ENCODE assay signal across 24 cellular contexts in genomic region chr2:239606955-239607794, GRCh38.
DNase-seq lines count a peak whose midpoint lies in the region; ATAC-seq and TF ChIP-seq lines count a peak whose summit lies in the region.
"Had no signal": no experiment of that assay in that cellular context is flagged by ENCODE, and none has a peak within 500 bp of the region (broad histone marks: within the 10 kb centered on the region; RNA-seq: fewer than 3 reads in every experiment).

No MANE protein-coding gene starts in this region.

- H3K9me3 ChIP-seq in BLaER1 = peaks cover 8% of the 10 kb centered on the region
- no peaks in the 10 kb centered on the region for H3K9me3 ChIP-seq in T-helper 17 cell (ENCODE audit: control insufficient read depth, low read length, poor library complexity, severe bottlenecking)
- H3K9me3 ChIP-seq in neural progenitor cell (ENCODE audit: low read depth) = no peaks in the 10 kb centered on the region
- H3K9me3 ChIP-seq: SK-N-SH, suprapubic skin, uterus had no signal

- H4K20me1 ChIP-seq in BLaER1 (no peaks in the 10 kb centered on the region), neural progenitor cell (ENCODE audit: low read depth) (no peaks in the 10 kb centered on the region)

- peaks cover 2% of the 10 kb centered on the region for H3K36me3 Mint-ChIP-seq in T-helper 17 cell (ENCODE audit: low read depth)
- no peaks in the 10 kb centered on the region for H3K36me3 Mint-ChIP-seq in neural progenitor cell

- H3K27me3 Mint-ChIP-seq in T-helper 17 cell (no peaks in the 10 kb centered on the region), neural progenitor cell (ENCODE audit: insufficient read depth, low read depth) (peaks cover 12% of the 10 kb centered on the region)

- H3K27ac ChIP-seq in BLaER1 (peak overlapping the region; percentile 78), neural progenitor cell (no peak overlapping the region)
- H3K27ac ChIP-seq: epithelial cell of prostate, RWPE1, skin epidermis, suprapubic skin, uterus had no signal

- H3K4me1 ChIP-seq in BLaER1 (peaks cover 80% of the 10 kb centered on the region), neural progenitor cell (peaks cover 3% of the 10 kb centered on the region)
- H3K4me1 ChIP-seq: uterus had no signal

- H3K4me3 ChIP-seq in BLaER1 (no peak overlapping the region), H7 (ENCODE audit: insufficient read depth, low read depth, low read length) (no peak overlapping the region), neural progenitor cell (no peak overlapping the region)
- H3K4me3 ChIP-seq: lung, skin epidermis, suprapubic skin, uterus had no signal

- DNase-seq in H7 = peak; percentile 36
- DNase-seq in T-helper 17 cell = no peak
- DNase-seq in neural progenitor cell (ENCODE audit: low spot score) = no peak
- no peak for DNase-seq in AG08396 (ENCODE audit: low spot score)
- DNase-seq in stimulated activated naive CD4-positive, alpha-beta T cell treated with Interleukin-2 at 50 U/mL for 16 hours (lab: John Stamatoyannopoulos, UW) = no peak
- DNase-seq in NCI-H2081 (lab: John Stamatoyannopoulos, UW) = no peak
- DNase-seq: activated CD4-positive, alpha-beta T cell treated with anti-CD3 and anti-CD28 coated beads, Interleukin-2, amount 50 U/mL, for 4 hours; activated effector memory CD4-positive, alpha-beta T cell treated with anti-CD3 and anti-CD28 coated beads, Interleukin-2, amount 50 U/mL, for 16 hours; glutamatergic neuron; kidney; NCI-H146; NCI-H2171; NCI-H524 treated with DMSO at 0.1 percent for 48 hours; SK-N-SH; stimulated activated CD4-positive, alpha-beta T cell treated with anti-CD3 and anti-CD28 coated beads, Interleukin-1b, Interleukin-23, amount 100 ng/mL, for 48 hours; T-helper 9 cell had no signal

- TF ChIP-seq CTCF in neural progenitor cell (IDR thresholded peaks at IDR 0.05) = no peak

- H3K27ac Mint-ChIP-seq in T-helper 17 cell (peak overlapping the region; percentile 89), neural progenitor cell (peak overlapping the region; percentile 10)

- H2AFZ ChIP-seq in neural progenitor cell (replicated peaks) = peak overlapping the region; percentile 52

- peaks cover 3% of the 10 kb centered on the region for H3F3A ChIP-seq in neural progenitor cell (ENCODE audit: low read depth)

- peak overlapping the region; percentile 71 for H3K9ac ChIP-seq in BLaER1
- H3K9ac ChIP-seq in neural progenitor cell = no peak overlapping the region
- H3K9ac ChIP-seq: SK-N-SH had no signal

- ATAC-seq in T-helper 17 cell = no peak
- ATAC-seq in activated CD4-positive, CD25-positive, alpha-beta regulatory T cell treated with anti-CD3 and anti-CD28 coated beads, Interleukin-2, amount 50 U/mL, for 24 hours = no peak

- no peak overlapping the region for H3K4me3 Mint-ChIP-seq in T-helper 17 cell
- no peak overlapping the region for H3K4me3 Mint-ChIP-seq in neural progenitor cell

- H3K27me3 ChIP-seq in BLaER1 = no peaks in the 10 kb centered on the region
- no peaks in the 10 kb centered on the region for H3K27me3 ChIP-seq in H7 (ENCODE audit: control insufficient read depth, insufficient read depth, low read length)
- H3K27me3 ChIP-seq in neural progenitor cell = peaks cover 22% of the 10 kb centered on the region
- H3K27me3 ChIP-seq: uterus had no signal

- H3K4me1 Mint-ChIP-seq in T-helper 17 cell (peaks cover 19% of the 10 kb centered on the region), neural progenitor cell (peaks cover 37% of the 10 kb centered on the region)

- H3K9me3 Mint-ChIP-seq in neural progenitor cell = peaks cover 4% of the 10 kb centered on the region

- peak overlapping the region; percentile 79 for H3K4me2 ChIP-seq in BLaER1
- no peak overlapping the region for H3K4me2 ChIP-seq in neural progenitor cell
- H3K4me2 ChIP-seq: SK-N-SH had no signal

- H3K79me2 ChIP-seq in neural progenitor cell (ENCODE audit: low read depth) = no peaks in the 10 kb centered on the region

- H3K36me3 ChIP-seq in BLaER1 = no peaks in the 10 kb centered on the region
- no peaks in the 10 kb centered on the region for H3K36me3 ChIP-seq in H7 (replicated peaks; ENCODE audit: control insufficient read depth, insufficient read depth, low read length)
- H3K36me3 ChIP-seq in neural progenitor cell = no peaks in the 10 kb centered on the region
- H3K36me3 ChIP-seq: suprapubic skin, uterus had no signal
